Comparison of ENCODE assay signal across 13 cellular contexts in genomic region chr15:81419304-81419943, GRCh38. TPM values are rescaled to one million over a fixed set of nuclear protein-coding genes. Genes with fewer than 3 reads are reported as not detected.
DNase-seq lines count a peak whose midpoint lies in the region; ATAC-seq, FAIRE-seq and TF ChIP-seq lines count a peak whose summit lies in the region.
"Had no signal": no experiment of that assay in that cellular context is flagged by ENCODE, and none has a peak within 500 bp of the region (broad histone marks: within the 10 kb centered on the region; RNA-seq: fewer than 3 reads in every experiment).

No MANE protein-coding gene starts in this region.

- DNase-seq in A549 (ENCODE audit: low read depth in 1 of 2, low spot score in 1 of 2) (no peak), M059J (ENCODE audit: low read depth) (peak; percentile 24), astrocyte of the spinal cord (ENCODE audit: low read depth, low spot score) (peak; percentile 86), iris pigment epithelial cell (ENCODE audit: low read depth) (peak; percentile 55), GDM1 (lab: John Stamatoyannopoulos, UW) (no peak)
- DNase-seq: activated CD4-positive, alpha-beta T cell treated with anti-CD3 and anti-CD28 coated beads, Interleukin-2, amount 50 U/mL, for 4 hours; activated naive CD4-positive, alpha-beta T cell treated with Interleukin-2 at 50 U/mL for 16 hours; naive thymus-derived CD4-positive, alpha-beta T cell; stimulated activated naive CD4-positive, alpha-beta T cell had no signal

- CTCF ChIA-PET in A549 (lab: Yijun Ruan, JAX), result interaction anchor here (0.9 to 3.2 kb wide), 3 partner anchors 9 to 355 kb away, joined by 3 to 22 read pairs (median 4); no protein-coding TSS in a partner anchor

- POLR2A ChIA-PET in A549 (lab: Yijun Ruan, JAX), result no interaction called here

- FAIRE-seq in A549 (lab: Jason Lieb, UNC), result peak; percentile 88
- FAIRE-seq: HepG2 had no signal

- H3K4me3 ChIP-seq in A549, result no peak overlapping the region
- no peak overlapping the region for H3K4me3 ChIP-seq in astrocyte of the spinal cord (ENCODE audit: low read depth, low read length)

- no peak for TF ChIP-seq EP300 in A549 (IDR thresholded peaks at IDR 0.05)

- no peak for TF ChIP-seq POLR2A in A549 (IDR thresholded peaks at IDR 0.05; ENCODE audit: low read length)

- in situ Hi-C loops in astrocyte of the spinal cord (cut with HindIII; ENCODE audit: low sequenced_read_pairs), result no loop called here

- no peaks in the 10 kb centered on the region for H3K9me3 ChIP-seq in A549

- ATAC-seq in A549 (no peak), HG02970 (IDR thresholded peaks at IDR 0.05; ENCODE audit: low FRiP score, unreplicated experiment) (no peak), GM18502 (IDR thresholded peaks at IDR 0.05; ENCODE audit: poor library complexity, unreplicated experiment) (no peak), HG03571 (IDR thresholded peaks at IDR 0.05; ENCODE audit: unreplicated experiment) (no peak)
- ATAC-seq: HepG2; naive thymus-derived CD4-positive, alpha-beta T cell had no signal

- WGBS in A549 (ENCODE audit: missing lambda C conversion rate), result 27% methylated on average over 9 of the region's 9 CpGs

- TF ChIP-seq RAD21 in A549 (conservative IDR thresholded peaks at IDR 0.05 in 1 of 2, IDR thresholded peaks at IDR 0.05 in 1 of 2), result no peak

- no peak overlapping the region for H3K27ac ChIP-seq in A549

- no peaks in the 10 kb centered on the region for H3K4me1 ChIP-seq in A549

- TF ChIP-seq CTCF in A549 (IDR thresholded peaks at IDR 0.05) (no peak), astrocyte of the spinal cord (IDR thresholded peaks at IDR 0.05; ENCODE audit: low read depth, low read length) (no peak)

- no peak overlapping the region for H3K4me2 ChIP-seq in A549

TF ChIP-seq in A549, 52 proteins besides CTCF, POLR2A, EP300 and RAD21:
- no peak for TF ChIP-seq HOXA7 (CRISPR knock-in tag; IDR thresholded peaks at IDR 0.05)
- no peak for TF ChIP-seq MAZ (IDR thresholded peaks at IDR 0.05; ENCODE audit: borderline replicate concordance, low read depth, low read length)
- no peak for TF ChIP-seq KDM1A (IDR thresholded peaks at IDR 0.05; ENCODE audit: low read depth)
- no peak for TF ChIP-seq TFCP2L1 (CRISPR knock-in tag; IDR thresholded peaks at IDR 0.05)
- no peak for TF ChIP-seq JUN (IDR thresholded peaks at IDR 0.05)
- TF ChIP-seq PBX3 (IDR thresholded peaks at IDR 0.05), result no peak
- TF ChIP-seq CBX2 (IDR thresholded peaks at IDR 0.05; ENCODE audit: borderline replicate concordance, low read depth), result no peak
- TF ChIP-seq CHD2 (IDR thresholded peaks at IDR 0.05; ENCODE audit: low read length, partially characterized antibody), result no peak

RNA-seq across cellular contexts. Expression of gene TMC3, which starts 45.4 kb away (rescaled TPM):
- polyA plus RNA-seq in A549 (2011; rRNA removed) (not detected in 2 replicates), A549 (2017; fragmentation: RNase III; extraction: RNeasy Plus Mini Kit Qiagen cat#74134 plus additional on column Dnase treatment) (not detected in 3 replicates)
- not detected in 2 replicates for polyA plus RNA-seq in A549 (2012; cell fraction: cytosol; rRNA removed)
- polyA plus RNA-seq in A549 (2012; cell fraction: nucleus; rRNA removed), result not detected in 2 replicates
- polyA minus RNA-seq in A549 (2011; rRNA and poly(A)+ RNA removed), result 0.04 TPM in 1 of 2 replicates, not detected in the other
- not detected in 2 replicates for total RNA-seq in M059J (2014; rRNA removed; shearing (Covaris generic))
- total RNA-seq: HepG2; naive thymus-derived CD4-positive, alpha-beta T cell had no signal
- polyA plus RNA-seq: HepG2; naive thymus-derived CD4-positive, alpha-beta T cell had no signal

Comparison
In these comparisons a context has a peak if more than half of its experiments do, and no peak if none do; other contexts are left out.
1. DNase-seq: peak in M059J (single experiment), astrocyte of the spinal cord (single experiment) and iris pigment epithelial cell (single experiment); none in A549 (0 of 2) and GDM1 (single experiment).